Comparison of ENCODE assay signal across 30 cellular contexts in the genomic region with DNA sequence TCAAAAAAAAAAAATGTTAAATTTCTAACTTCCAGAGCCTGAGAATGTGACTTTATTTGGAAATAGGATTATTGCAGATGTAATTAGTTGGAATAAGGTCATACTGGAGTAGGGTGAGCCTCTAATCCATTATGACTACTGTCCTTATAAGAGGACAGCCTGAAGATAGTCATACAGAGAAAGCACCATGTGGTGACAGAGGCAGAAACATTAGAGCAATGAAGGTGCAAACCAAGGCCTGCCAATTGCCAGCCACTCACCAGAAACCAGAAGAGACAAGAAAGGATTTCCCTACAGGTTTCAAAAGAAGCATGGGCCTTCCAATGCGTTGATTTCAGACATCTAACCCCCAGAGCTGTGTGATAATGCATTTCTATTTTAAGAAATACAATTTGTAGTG.
DNase-seq lines count a peak whose midpoint lies in the region; ATAC-seq and TF ChIP-seq lines count a peak whose summit lies in the region.
"Had no signal": no experiment of that assay in that cellular context is flagged by ENCODE, and none has a peak within 500 bp of the region (broad histone marks: within the 10 kb centered on the region; RNA-seq: fewer than 3 reads in every experiment).

No MANE protein-coding gene starts in this region.

- POLR2A ChIA-PET in naive thymus-derived CD4-positive, alpha-beta T cell (lab: Charles Lee): no interaction called here

- peak; percentile 5 for DNase-seq in GM12865 (ENCODE audit: low read depth)
- no peak for DNase-seq in naive thymus-derived CD4-positive, alpha-beta T cell
- DNase-seq in foreskin keratinocyte: no peak
- DNase-seq in right cardiac atrium: no peak
- DNase-seq: activated naive CD4-positive, alpha-beta T cell treated with anti-CD3 and anti-CD28 coated beads, Interleukin-2, amount 50 U/mL, for 16 hours; amygdala; CD4-positive, CD25-positive, alpha-beta regulatory T cell; colonic mucosa; effector memory CD8-positive, alpha-beta T cell; EL; foreskin fibroblast; immature natural killer cell; left lung; NCI-H1436 treated with DMSO at 0.1 percent for 48 hours; NCI-H2107; NK-92 treated with Interleukin-12 subunit alpha and Interleukin-12 subunit beta, amount 100 ng/mL, for 24 hours; PC-9; Right ventricle myocardium superior; T-helper 9 cell; upper lobe of left lung had no signal

- no peaks in the 10 kb centered on the region for H3K36me3 Mint-ChIP-seq in naive thymus-derived CD4-positive, alpha-beta T cell
- H3K36me3 Mint-ChIP-seq: CD4-positive, CD25-positive, alpha-beta regulatory T cell; immature natural killer cell; WTC11 had no signal

- no peak overlapping the region for H3K4me3 Mint-ChIP-seq in naive thymus-derived CD4-positive, alpha-beta T cell
- H3K4me3 Mint-ChIP-seq: activated T-helper 1 cell treated with anti-CD3 and anti-CD28 coated beads, Interleukin-12 subunit alpha, Interleukin-12 subunit beta, Interleukin-2, Interleukin-4 antibody, amounts not matched to agents 30 ng/mL and 10 ng/mL and 1 ng/mL, durations not matched to agents 14 hours and 24 hours and 36 hours; CD4-positive, CD25-positive, alpha-beta regulatory T cell; effector memory CD8-positive, alpha-beta T cell; immature natural killer cell; WTC11 had no signal

- no peaks in the 10 kb centered on the region for H3K4me1 ChIP-seq in naive thymus-derived CD4-positive, alpha-beta T cell (ENCODE audit: control insufficient read depth in 2 of 2, insufficient read depth in 2 of 2, low read length in 2 of 2)
- H3K4me1 ChIP-seq in foreskin keratinocyte: no peaks in the 10 kb centered on the region
- H3K4me1 ChIP-seq in right cardiac atrium (ENCODE audit: control insufficient read depth, insufficient read depth, low read length): no peaks in the 10 kb centered on the region
- H3K4me1 ChIP-seq in gastroesophageal sphincter: no peaks in the 10 kb centered on the region
- H3K4me1 ChIP-seq: colonic mucosa, left lung, upper lobe of left lung had no signal

- CTCF ChIA-PET in naive thymus-derived CD4-positive, alpha-beta T cell (lab: Charles Lee): no interaction called here

- no peaks in the 10 kb centered on the region for H3K9me3 ChIP-seq in naive thymus-derived CD4-positive, alpha-beta T cell (ENCODE audit: control insufficient read depth in 2 of 3, low read length in 3 of 3)
- no peaks in the 10 kb centered on the region for H3K9me3 ChIP-seq in right cardiac atrium (ENCODE audit: control insufficient read depth, low read length)
- H3K9me3 ChIP-seq in gastroesophageal sphincter: no peaks in the 10 kb centered on the region
- H3K9me3 ChIP-seq: colonic mucosa, HAP-1, left lung, upper lobe of left lung had no signal

- no peaks in the 10 kb centered on the region for H3K4me1 Mint-ChIP-seq in naive thymus-derived CD4-positive, alpha-beta T cell
- H3K4me1 Mint-ChIP-seq: CD4-positive, CD25-positive, alpha-beta regulatory T cell; immature natural killer cell had no signal

- no peaks in the 10 kb centered on the region for H3K36me3 ChIP-seq in naive thymus-derived CD4-positive, alpha-beta T cell (ENCODE audit: control insufficient read depth in 2 of 3, insufficient read depth in 3 of 3, low read length in 3 of 3)
- H3K36me3 ChIP-seq in gastroesophageal sphincter: no peaks in the 10 kb centered on the region
- H3K36me3 ChIP-seq: colonic mucosa, HAP-1, left lung, upper lobe of left lung had no signal

- H3K4me3 ChIP-seq in GM12865 (ENCODE audit: low read depth, low read length): no peak overlapping the region
- no peak overlapping the region for H3K4me3 ChIP-seq in naive thymus-derived CD4-positive, alpha-beta T cell (ENCODE audit: low read length)
- no peak overlapping the region for H3K4me3 ChIP-seq in right cardiac atrium (ENCODE audit: low read length)
- no peak overlapping the region for H3K4me3 ChIP-seq in gastroesophageal sphincter
- H3K4me3 ChIP-seq: colonic mucosa, HAP-1, left lung, PC-9, skin epidermis, upper lobe of left lung had no signal

- intact Hi-C loops in naive thymus-derived CD4-positive, alpha-beta T cell (cut with micrococcal nuclease): no loop called here
- intact Hi-C loops in right cardiac atrium (cut with DNase I): no loop called here

- H3K27me3 Mint-ChIP-seq in naive thymus-derived CD4-positive, alpha-beta T cell: no peaks in the 10 kb centered on the region
- H3K27me3 Mint-ChIP-seq: CD4-positive, CD25-positive, alpha-beta regulatory T cell; effector memory CD8-positive, alpha-beta T cell had no signal

- H3K27ac ChIP-seq in naive thymus-derived CD4-positive, alpha-beta T cell (ENCODE audit: low read depth, low read length): no peak overlapping the region
- H3K27ac ChIP-seq in foreskin keratinocyte (no peak overlapping the region), right cardiac atrium (ENCODE audit: low read length) (no peak overlapping the region), gastroesophageal sphincter (no peak overlapping the region)
- H3K27ac ChIP-seq: 22Rv1, colonic mucosa, KMS-11, left lung, PC-9, skin epidermis, upper lobe of left lung had no signal

- H3K27ac Mint-ChIP-seq in naive thymus-derived CD4-positive, alpha-beta T cell: no peak overlapping the region
- H3K27ac Mint-ChIP-seq: activated T-helper 1 cell treated with anti-CD3 and anti-CD28 coated beads, Interleukin-12 subunit alpha, Interleukin-12 subunit beta, Interleukin-2, Interleukin-4 antibody, amounts not matched to agents 30 ng/mL and 10 ng/mL and 1 ng/mL, durations not matched to agents 14 hours and 24 hours and 36 hours; CD4-positive, CD25-positive, alpha-beta regulatory T cell; effector memory CD8-positive, alpha-beta T cell; immature natural killer cell; WTC11 had no signal

- TF ChIP-seq CTCF in GM12865 (IDR thresholded peaks at IDR 0.05; ENCODE audit: insufficient read depth, low read depth, low read length, missing control alignments): no peak
- TF ChIP-seq CTCF in foreskin keratinocyte (conservative IDR thresholded peaks at IDR 0.05): no peak
- no peak for TF ChIP-seq CTCF in gastroesophageal sphincter (IDR thresholded peaks at IDR 0.05)

- H3K9me3 Mint-ChIP-seq in naive thymus-derived CD4-positive, alpha-beta T cell: peaks cover 0 to 6% (median 1%) of the 10 kb centered on the region in 11 donors
- H3K9me3 Mint-ChIP-seq: activated T-helper 1 cell treated with anti-CD3 and anti-CD28 coated beads, Interleukin-12 subunit alpha, Interleukin-12 subunit beta, Interleukin-2, Interleukin-4 antibody, amounts not matched to agents 30 ng/mL and 10 ng/mL and 1 ng/mL, durations not matched to agents 14 hours and 24 hours and 36 hours; WTC11 had no signal

- no peaks in the 10 kb centered on the region for H3K27me3 ChIP-seq in naive thymus-derived CD4-positive, alpha-beta T cell (ENCODE audit: control insufficient read depth in 2 of 2, insufficient read depth in 2 of 2, low read length in 2 of 2)
- H3K27me3 ChIP-seq in foreskin keratinocyte: no peaks in the 10 kb centered on the region
- H3K27me3 ChIP-seq in right cardiac atrium (ENCODE audit: control insufficient read depth, insufficient read depth): no peaks in the 10 kb centered on the region
- H3K27me3 ChIP-seq in gastroesophageal sphincter: no peaks in the 10 kb centered on the region
- H3K27me3 ChIP-seq: colonic mucosa, left lung, upper lobe of left lung had no signal

- TF ChIP-seq EP300 in gastroesophageal sphincter (IDR thresholded peaks at IDR 0.05): no peak

- ATAC-seq in GM19025 (IDR thresholded peaks at IDR 0.05; ENCODE audit: low read depth, unreplicated experiment) (peak; percentile 46), HG02678 (IDR thresholded peaks at IDR 0.05; ENCODE audit: unreplicated experiment) (peak; percentile 56), HG03354 (IDR thresholded peaks at IDR 0.05; ENCODE audit: poor library complexity, severe bottlenecking, unreplicated experiment) (peak; percentile 70), foreskin keratinocyte (no peak), right cardiac atrium (no peak), gastroesophageal sphincter (no peak)
- no peak for ATAC-seq in naive thymus-derived CD4-positive, alpha-beta T cell
- ATAC-seq: effector memory CD8-positive, alpha-beta T cell; left lung; WTC11 had no signal

- 50% methylated on average over 1 of the region's 1 CpG for WGBS in right cardiac atrium
- WGBS in gastroesophageal sphincter (ENCODE audit: low coverage in 1 of 2), 2 donors: 82 to 88% methylated on average over 1 of the region's 1 CpG

- TF ChIP-seq POLR2A in gastroesophageal sphincter (IDR thresholded peaks at IDR 0.05): no peak

Comparison
In these comparisons a context has a peak if more than half of its experiments do, and no peak if none do; other contexts are left out.
1. ATAC-seq: peak in GM19025 (single experiment), HG02678 (single experiment) and HG03354 (single experiment); none in naive thymus-derived CD4-positive, alpha-beta T cell (single experiment), foreskin keratinocyte (single experiment), right cardiac atrium (0 of 2) and gastroesophageal sphincter (single experiment).